ENCODE assay signal across 10 cellular contexts in the genomic region with DNA sequence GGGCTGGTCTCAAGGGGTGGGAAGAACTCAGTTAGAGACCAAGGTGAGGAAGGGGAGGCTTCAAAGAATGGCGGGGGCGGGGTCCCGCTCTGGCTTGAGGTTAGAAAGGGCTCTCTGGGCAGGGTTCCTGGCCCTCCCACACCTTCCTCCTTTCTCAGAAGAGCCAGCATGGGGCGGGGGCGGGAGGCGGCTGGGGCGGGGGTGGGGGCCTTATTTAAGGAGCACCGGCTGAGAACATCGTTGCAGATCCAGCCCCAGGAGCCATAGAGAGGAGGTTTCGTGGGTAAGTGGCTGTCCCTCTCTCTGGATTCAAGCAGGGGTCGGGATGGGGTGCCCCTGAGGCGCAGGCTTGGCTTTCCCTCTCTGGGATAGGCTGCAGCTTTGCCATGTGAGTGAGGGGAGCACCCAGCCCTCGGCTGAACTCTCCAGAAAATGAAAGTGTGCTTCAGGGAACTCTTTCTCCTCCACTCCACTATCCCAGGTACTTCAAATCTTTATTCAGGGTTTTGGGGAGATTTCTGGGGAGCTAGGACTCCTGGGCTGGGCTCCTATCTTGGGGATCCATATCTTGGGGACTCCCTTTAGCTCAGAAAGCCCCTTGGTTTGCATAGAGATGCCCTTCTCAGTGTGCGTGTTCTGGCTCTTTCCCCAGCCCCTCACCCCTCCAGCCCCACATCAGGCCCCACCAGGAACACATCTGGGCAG. TPM values are rescaled to one million over a fixed set of nuclear protein-coding genes. Genes with fewer than 3 reads are reported as not detected.
A peak's percentile ranks its signal among the peaks of the same experiment; 100 is the strongest.
DNase-seq lines count a peak whose midpoint lies in the region; ATAC-seq, FAIRE-seq and TF ChIP-seq lines count a peak whose summit lies in the region.
"Had no signal": no experiment of that assay in that cellular context is flagged by ENCODE, and none has a peak within 500 bp of the region (broad histone marks: within the 10 kb centered on the region; RNA-seq: fewer than 3 reads in every experiment).

No MANE protein-coding gene starts in this region.

- TF ChIP-seq POLR2A in GM18951 (IDR thresholded peaks at IDR 0.05; ENCODE audit: extremely low read depth, insufficient read depth, insufficient read length): peak; percentile 55

- H3K4me1 ChIP-seq in pancreas: peaks cover 0 to 6% (median 0%) of the 10 kb centered on the region in 3 donors
- H3K4me1 ChIP-seq in aorta (ENCODE audit: control insufficient read depth in 1 of 2, insufficient read depth in 2 of 2, low read length in 2 of 2): peaks cover 0 to 4% of the 10 kb centered on the region in 2 donors

- ATAC-seq in pancreas (no peak), aorta (ENCODE audit: low FRiP score) (no peak)

- H3K9me3 ChIP-seq in pancreas (no peaks in the 10 kb centered on the region), aorta (ENCODE audit: control insufficient read depth, low read length) (no peaks in the 10 kb centered on the region)
- H3K9me3 ChIP-seq: SJSA1 had no signal

- peak; percentile 62 for DNase-seq in activated CD4-positive, alpha-beta T cell treated with anti-CD3 and anti-CD28 coated beads for 48 hours
- DNase-seq in fibroblast of villous mesenchyme (ENCODE audit: low read depth) (no peak), NCI-H187 treated with DMSO at 0.1 percent for 48 hours (lab: John Stamatoyannopoulos, UW) (no peak), pancreas (no peak), aorta (no peak), NCI-H226 (no peak)
- peak; percentile 72 for DNase-seq in stimulated activated CD8-positive, alpha-beta memory T cell treated with anti-CD3 and anti-CD28 coated beads, Interleukin-4, amount 100 ng/mL, for 48 hours

- intact Hi-C loops in pancreas (cut with DNase I): no loop called here
- intact Hi-C loops in aorta (cut with DNase I): no loop called here

- TF ChIP-seq CTCF in fibroblast of villous mesenchyme (IDR thresholded peaks at IDR 0.05; ENCODE audit: insufficient read depth, low read depth, low read length): no peak
- no peak for TF ChIP-seq CTCF in pancreas (IDR thresholded peaks at IDR 0.05)

- H3K27ac ChIP-seq in pancreas: no peak overlapping the region
- no peak overlapping the region for H3K27ac ChIP-seq in aorta (ENCODE audit: low read depth in 1 of 2, low read length in 2 of 2)
- H3K27ac ChIP-seq: SJSA1 had no signal

- peak overlapping the region; percentile 40 for H3K4me3 ChIP-seq in fibroblast of villous mesenchyme (ENCODE audit: low read depth, low read length)
- H3K4me3 ChIP-seq in pancreas: peak overlapping the region in 1 of 4 donors; percentile 29
- no peak overlapping the region for H3K4me3 ChIP-seq in aorta (ENCODE audit: low read length in 2 of 2)
- H3K4me3 ChIP-seq: SJSA1 had no signal

- H3K36me3 ChIP-seq in pancreas (no peaks in the 10 kb centered on the region), aorta (ENCODE audit: control insufficient read depth in 1 of 2, insufficient read depth in 2 of 2, low read length in 1 of 2) (no peaks in the 10 kb centered on the region)

- FAIRE-seq in pancreas (lab: Jason Lieb, UNC): no peak

- in situ Hi-C loops in GM18951 (cut with MboI; ENCODE audit: low sequenced_read_pairs, unreplicated experiment): no loop called here

- 30% methylated on average over 10 to 13 of the region's 14 CpGs for WGBS in pancreas, 2 donors
- 3 to 4% methylated on average over 14 of the region's 14 CpGs for WGBS in aorta, 2 donors

- H3K27me3 ChIP-seq in pancreas: no peaks in the 10 kb centered on the region
- H3K27me3 ChIP-seq in aorta (ENCODE audit: control insufficient read depth in 1 of 2, insufficient read depth in 2 of 2, low read length in 1 of 2): no peaks in the 10 kb centered on the region
- H3K27me3 ChIP-seq: SJSA1 had no signal

RNA-seq across cellular contexts. Expression of a gene that starts 3.3 kb away (rescaled TPM):
- 51.0 and 54.8 TPM in 2 replicates for total RNA-seq in fibroblast of villous mesenchyme
- 10 to 100 TPM; 18.9 to 25.3 (median 20.6) TPM for total RNA-seq in pancreas
- polyA plus RNA-seq in pancreas: 10 to 100 TPM; 27.1 to 51.5 TPM
- 10 to 100 TPM; 40.6 to 48.2 TPM for total RNA-seq in aorta
- 10 to 100 TPM; 55.3 to 80.2 TPM for polyA plus RNA-seq in aorta

RNA-seq across cellular contexts. Expression of a gene that starts 15.0 kb away (rescaled TPM):
- total RNA-seq in fibroblast of villous mesenchyme (4.3 and 8.4 TPM in 2 replicates), pancreas (10 to 100 TPM in 5 of 6 donors, 1 to 10 TPM in 1; 10.0 to 13.6 (median 10.7) TPM), aorta (10 to 100 TPM in 1 of 2 donors, 1 to 10 TPM in 1; 8.7 to 12.1 TPM)
- polyA plus RNA-seq in pancreas (10 to 100 TPM; 15.7 to 24.2 TPM), aorta (10 to 100 TPM in 1 of 2 donors, 1 to 10 TPM in 1; 7.0 to 30.5 TPM)

RNA-seq across cellular contexts. Expression of a gene that starts 15.7 kb away (rescaled TPM):
- total RNA-seq in fibroblast of villous mesenchyme (not detected in 2 replicates), pancreas (1 to 10 TPM in 2 of 6 donors, under 1 TPM in 4; 0.37 to 1.1 (median 0.44) TPM), aorta (not detected)
- polyA plus RNA-seq in pancreas (1 to 10 TPM in 1 of 2 donors, under 1 TPM in 1; 0.46 to 1.2 TPM), aorta (under 1 TPM in 1 of 2 donors, not detected in 1; 0.36 TPM)
- total RNA-seq: myocyte, SJSA1 had no signal

RNA-seq across cellular contexts. Expression of a gene that starts 17.1 kb away (rescaled TPM):
- 1.6 and 2.2 TPM in 2 replicates for total RNA-seq in fibroblast of villous mesenchyme
- 1 to 10 TPM; 2.1 to 5.8 (median 4.0) TPM for total RNA-seq in pancreas
- 10 to 100 TPM; 13.5 to 30.9 TPM for polyA plus RNA-seq in pancreas
- 1 to 10 TPM in 1 of 2 donors, under 1 TPM in 1; 0.16 to 1.4 TPM for total RNA-seq in aorta
- polyA plus RNA-seq in aorta: under 1 TPM; 0.25 to 0.33 TPM

RNA-seq across cellular contexts. Expression of a gene that starts 40.2 kb away (rescaled TPM):
- total RNA-seq in fibroblast of villous mesenchyme (16.8 and 37.6 TPM in 2 replicates), pancreas (10 to 100 TPM; 17.0 to 44.3 (median 22.0) TPM), aorta (10 to 100 TPM; 48.4 to 63.3 TPM)
- polyA plus RNA-seq in pancreas (10 to 100 TPM; 44.7 to 58.0 TPM), aorta (10 to 100 TPM in 1 of 2 donors, 1 to 10 TPM in 1; 9.8 to 43.4 TPM)

Comparison
In these comparisons a context has a peak if more than half of its experiments do, and no peak if none do; other contexts are left out.
1. DNase-seq: peak in activated CD4-positive, alpha-beta T cell treated with anti-CD3 and anti-CD28 coated beads for 48 hours (single experiment) and stimulated activated CD8-positive, alpha-beta memory T cell treated with anti-CD3 and anti-CD28 coated beads, Interleukin-4, amount 100 ng/mL, for 48 hours (single experiment); none in fibroblast of villous mesenchyme (single experiment), NCI-H187 treated with DMSO at 0.1 percent for 48 hours (single experiment), pancreas (0 of 6), aorta (0 of 2) and NCI-H226 (single experiment).